2 cellular contexts compared by ENCODE assay signal in genomic region chr14:48628870-48629269, GRCh38.
TF ChIP-seq lines count a peak whose summit lies in the region.

No MANE protein-coding gene starts in this region.

TF ChIP-seq in HepG2, 621 proteins besides CTCF, POLR2A, EP300 and RAD21:
- no peak for TF ChIP-seq CREM (IDR thresholded peaks at IDR 0.05)
- no peak for TF ChIP-seq CREM (CRISPR knock-in tag; IDR thresholded peaks at IDR 0.05)
- TF ChIP-seq, protein P1, sequence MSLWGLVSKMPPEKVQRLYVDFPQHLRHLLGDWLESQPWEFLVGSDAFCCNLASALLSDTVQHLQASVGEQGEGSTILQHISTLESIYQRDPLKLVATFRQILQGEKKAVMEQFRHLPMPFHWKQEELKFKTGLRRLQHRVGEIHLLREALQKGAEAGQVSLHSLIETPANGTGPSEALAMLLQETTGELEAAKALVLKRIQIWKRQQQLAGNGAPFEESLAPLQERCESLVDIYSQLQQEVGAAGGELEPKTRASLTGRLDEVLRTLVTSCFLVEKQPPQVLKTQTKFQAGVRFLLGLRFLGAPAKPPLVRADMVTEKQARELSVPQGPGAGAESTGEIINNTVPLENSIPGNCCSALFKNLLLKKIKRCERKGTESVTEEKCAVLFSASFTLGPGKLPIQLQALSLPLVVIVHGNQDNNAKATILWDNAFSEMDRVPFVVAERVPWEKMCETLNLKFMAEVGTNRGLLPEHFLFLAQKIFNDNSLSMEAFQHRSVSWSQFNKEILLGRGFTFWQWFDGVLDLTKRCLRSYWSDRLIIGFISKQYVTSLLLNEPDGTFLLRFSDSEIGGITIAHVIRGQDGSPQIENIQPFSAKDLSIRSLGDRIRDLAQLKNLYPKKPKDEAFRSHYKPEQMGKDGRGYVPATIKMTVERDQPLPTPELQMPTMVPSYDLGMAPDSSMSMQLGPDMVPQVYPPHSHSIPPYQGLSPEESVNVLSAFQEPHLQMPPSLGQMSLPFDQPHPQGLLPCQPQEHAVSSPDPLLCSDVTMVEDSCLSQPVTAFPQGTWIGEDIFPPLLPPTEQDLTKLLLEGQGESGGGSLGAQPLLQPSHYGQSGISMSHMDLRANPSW (CRISPR knock-in tag; IDR thresholded peaks at IDR 0.05; ENCODE audit: borderline replicate concordance), result no peak
- no peak for TF ChIP-seq AKAP8 (CRISPR knock-in tag; IDR thresholded peaks at IDR 0.05)
- TF ChIP-seq RAD51 (IDR thresholded peaks at IDR 0.05; ENCODE audit: borderline replicate concordance), result no peak
- no peak for TF ChIP-seq CENPX (CRISPR knock-in tag; IDR thresholded peaks at IDR 0.05)
- no peak for TF ChIP-seq HHEX (CRISPR knock-in tag; IDR thresholded peaks at IDR 0.05)
- peak; percentile 25; the same call in 1 of the 2 replicates for TF ChIP-seq ATF7 (IDR thresholded peaks at IDR 0.05)
- TF ChIP-seq ATF7 (CRISPR knock-in tag; IDR thresholded peaks at IDR 0.05), result no peak
- no peak for TF ChIP-seq ZNF619 (CRISPR knock-in tag; IDR thresholded peaks at IDR 0.05)
- no peak for TF ChIP-seq DR1 (CRISPR knock-in tag; IDR thresholded peaks at IDR 0.05)

TF ChIP-seq in IMR-90, 13 proteins besides CTCF, POLR2A, EP300 and RAD21:
- TF ChIP-seq CEBPB (IDR thresholded peaks at IDR 0.05; ENCODE audit: low read depth, low read length), result peak; percentile 59
- TF ChIP-seq MAZ (IDR thresholded peaks at IDR 0.05; ENCODE audit: borderline replicate concordance, low read depth, low read length), result no peak
- TF ChIP-seq RCOR1 (IDR thresholded peaks at IDR 0.05; ENCODE audit: insufficient replicate concordance, low read length), result no peak
